ENCODE assay signal across 1 cellular context in genomic region chr12:123364532-123365140, GRCh38.
TF ChIP-seq lines count a peak whose summit lies in the region.

TSS of gene SBNO1 (minus strand) at chr12:123364847. CDS start at chr12:123350441, 14,406 bp downstream.

TF ChIP-seq in K562, 482 proteins besides CTCF, POLR2A, EP300 and RAD21 (continued from another document and continues in another):
- TF ChIP-seq CREB5 (CRISPR knock-in tag; IDR thresholded peaks at IDR 0.05) (no peak), SIN3A (IDR thresholded peaks at IDR 0.05; ENCODE audit: borderline replicate concordance in 2 of 2, control insufficient read depth in 1 of 2, low read depth in 2 of 2, low read length in 2 of 2) (peak in 1 of 2 experiments; percentile 73; a peak in 2 of 4 replicates), STAG1 (CRISPR knock-in tag; IDR thresholded peaks at IDR 0.05; ENCODE audit: borderline replicate concordance) (0 out of 2 replicates have a peak, but pooled peaks have one; percentile 33), GABPB1 (CRISPR knock-in tag; IDR thresholded peaks at IDR 0.05) (0 out of 2 replicates have a peak, but pooled peaks have one; percentile 6), PTBP1 (IDR thresholded peaks at IDR 0.05; ENCODE audit: low read depth, low read length) (no peak), HCFC1 (IDR thresholded peaks at IDR 0.05; ENCODE audit: low read depth, low read length) (peak; percentile 12; the same call in 1 of the 2 replicates), PHF8 (IDR thresholded peaks at IDR 0.05; ENCODE audit: borderline replicate concordance, low read length) (peak; percentile 71; the same call in 1 of the 2 replicates), GABPA (tag; conservative IDR thresholded peaks at IDR 0.05; ENCODE audit: low read depth) (no peak; the same call in none of the 2 replicates), RB1 (IDR thresholded peaks at IDR 0.05; ENCODE audit: low read depth) (0 out of 2 replicates have a peak, but pooled peaks have one; percentile 13), RREB1 (CRISPR knock-in tag; IDR thresholded peaks at IDR 0.05) (peak; percentile 85), PHF20 (IDR thresholded peaks at IDR 0.05; ENCODE audit: partially characterized antibody) (peak; percentile 68), TBL1XR1 (IDR thresholded peaks at IDR 0.05; ENCODE audit: low read length in 2 of 2) (0 out of 4 replicates have a peak, but pooled peaks of 1 of the 2 experiments have one; percentile 28), ADNP (tag; IDR thresholded peaks at IDR 0.05) (no peak), PCBP1 (IDR thresholded peaks at IDR 0.05; ENCODE audit: low read depth, low read length, poor library complexity, severe bottlenecking) (no peak), VEZF1 (CRISPR knock-in tag; IDR thresholded peaks at IDR 0.05) (peak; percentile 100), IRF1 (CRISPR knock-in tag; IDR thresholded peaks at IDR 0.05; ENCODE audit: borderline replicate concordance) (no peak), POLR3A (IDR thresholded peaks at IDR 0.05; ENCODE audit: borderline replicate concordance, extremely low read depth, insufficient read depth, insufficient read length) (no peak), FOXK2 (conservative IDR thresholded peaks at IDR 0.05 in 1 of 2, IDR thresholded peaks at IDR 0.05 in 1 of 2; ENCODE audit: low read depth in 2 of 2) (no peak), RNF2 (IDR thresholded peaks at IDR 0.05) (no peak), BRCA1 (IDR thresholded peaks at IDR 0.05) (no peak), BRCA1 (CRISPR knock-in tag; IDR thresholded peaks at IDR 0.05) (no peak), RBM22 (IDR thresholded peaks at IDR 0.05; ENCODE audit: low read depth, low read length, poor library complexity, severe bottlenecking) (no peak), DMBX1 (CRISPR knock-in tag; IDR thresholded peaks at IDR 0.05; ENCODE audit: borderline replicate concordance) (no peak), ZNF282 (CRISPR knock-in tag; IDR thresholded peaks at IDR 0.05) (no peak), CCNT2 (IDR thresholded peaks at IDR 0.05; ENCODE audit: borderline replicate concordance, extremely low read depth, insufficient read length, low read depth, low read length) (peak; percentile 43), ETV1 (tag; conservative IDR thresholded peaks at IDR 0.05; ENCODE audit: low read depth) (no peak), POLR2H (tag; IDR thresholded peaks at IDR 0.05; ENCODE audit: low read depth) (peak; percentile 40; the same call in 1 of the 2 replicates), COPS2 (conservative IDR thresholded peaks at IDR 0.05) (no peak), EGR1 (conservative IDR thresholded peaks at IDR 0.05) (peak; percentile 64; the same call in 1 of the 2 replicates), ZNF197 (CRISPR knock-in tag; IDR thresholded peaks at IDR 0.05; ENCODE audit: low read depth) (peak; percentile 59; the same call in 1 of the 2 replicates), ZBTB7A (IDR thresholded peaks at IDR 0.05; ENCODE audit: borderline replicate concordance, control insufficient read depth, low read depth, low read length) (peak; percentile 83), TGIF2 (CRISPR knock-in tag; IDR thresholded peaks at IDR 0.05) (0 out of 2 replicates have a peak, but pooled peaks have one; percentile 21), PRMT5 (CRISPR knock-in tag; IDR thresholded peaks at IDR 0.05) (no peak), KDM1A (IDR thresholded peaks at IDR 0.05) (peak in 1 of 2 experiments; percentile 45; a peak in 1 of 4 replicates), KDM5B (IDR thresholded peaks at IDR 0.05; ENCODE audit: insufficient replicate concordance, low read depth, low read length) (peak; percentile 63), PHB (CRISPR knock-in tag; IDR thresholded peaks at IDR 0.05) (no peak), HNRNPK (IDR thresholded peaks at IDR 0.05; ENCODE audit: low read depth, low read length, poor library complexity, severe bottlenecking) (peak; percentile 55), ZNF175 (CRISPR knock-in tag; IDR thresholded peaks at IDR 0.05; ENCODE audit: low read depth) (no peak), BCOR (IDR thresholded peaks at IDR 0.05) (no peak), HNRNPL (IDR thresholded peaks at IDR 0.05; ENCODE audit: low read depth, low read length) (no peak), TBP (optimal IDR thresholded peaks at IDR 0.05; ENCODE audit: low read depth, low read length) (peak; percentile 90), PTRF (tag; IDR thresholded peaks at IDR 0.05) (no peak), CREM (IDR thresholded peaks at IDR 0.05; ENCODE audit: low read depth) (no peak), ZNF76 (CRISPR knock-in tag; IDR thresholded peaks at IDR 0.05; ENCODE audit: borderline replicate concordance) (no peak), ZNF766 (CRISPR knock-in tag; conservative IDR thresholded peaks at IDR 0.05) (0 out of 2 replicates have a peak, but pooled peaks have one; percentile 57)
- TF ChIP-seq, protein P1, sequence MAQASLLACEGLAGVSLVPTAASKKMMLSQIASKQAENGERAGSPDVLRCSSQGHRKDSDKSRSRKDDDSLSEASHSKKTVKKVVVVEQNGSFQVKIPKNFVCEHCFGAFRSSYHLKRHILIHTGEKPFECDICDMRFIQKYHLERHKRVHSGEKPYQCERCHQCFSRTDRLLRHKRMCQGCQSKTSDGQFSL (CRISPR knock-in tag; IDR thresholded peaks at IDR 0.05) = peak; percentile 92
- TF ChIP-seq, protein P1 (tag; IDR thresholded peaks at IDR 0.05) = peak in 1 of 2 experiments; percentile 97; a peak in 2 of 4 replicates
- TF ChIP-seq, protein P2, sequence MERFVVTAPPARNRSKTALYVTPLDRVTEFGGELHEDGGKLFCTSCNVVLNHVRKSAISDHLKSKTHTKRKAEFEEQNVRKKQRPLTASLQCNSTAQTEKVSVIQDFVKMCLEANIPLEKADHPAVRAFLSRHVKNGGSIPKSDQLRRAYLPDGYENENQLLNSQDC (CRISPR knock-in tag; IDR thresholded peaks at IDR 0.05) = peak; percentile 52; the same call in 1 of the 2 replicates
- TF ChIP-seq, protein P3, sequence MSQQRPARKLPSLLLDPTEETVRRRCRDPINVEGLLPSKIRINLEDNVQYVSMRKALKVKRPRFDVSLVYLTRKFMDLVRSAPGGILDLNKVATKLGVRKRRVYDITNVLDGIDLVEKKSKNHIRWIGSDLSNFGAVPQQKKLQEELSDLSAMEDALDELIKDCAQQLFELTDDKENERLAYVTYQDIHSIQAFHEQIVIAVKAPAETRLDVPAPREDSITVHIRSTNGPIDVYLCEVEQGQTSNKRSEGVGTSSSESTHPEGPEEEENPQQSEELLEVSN (IDR thresholded peaks at IDR 0.05; ENCODE audit: borderline replicate concordance in 1 of 2, extremely low read depth in 1 of 2, insufficient read depth in 1 of 2, insufficient read length in 1 of 2, low read depth in 1 of 2, low read length in 1 of 2, poor library complexity in 1 of 2, severe bottlenecking in 1 of 2) = no peak
- TF ChIP-seq, protein P4, sequence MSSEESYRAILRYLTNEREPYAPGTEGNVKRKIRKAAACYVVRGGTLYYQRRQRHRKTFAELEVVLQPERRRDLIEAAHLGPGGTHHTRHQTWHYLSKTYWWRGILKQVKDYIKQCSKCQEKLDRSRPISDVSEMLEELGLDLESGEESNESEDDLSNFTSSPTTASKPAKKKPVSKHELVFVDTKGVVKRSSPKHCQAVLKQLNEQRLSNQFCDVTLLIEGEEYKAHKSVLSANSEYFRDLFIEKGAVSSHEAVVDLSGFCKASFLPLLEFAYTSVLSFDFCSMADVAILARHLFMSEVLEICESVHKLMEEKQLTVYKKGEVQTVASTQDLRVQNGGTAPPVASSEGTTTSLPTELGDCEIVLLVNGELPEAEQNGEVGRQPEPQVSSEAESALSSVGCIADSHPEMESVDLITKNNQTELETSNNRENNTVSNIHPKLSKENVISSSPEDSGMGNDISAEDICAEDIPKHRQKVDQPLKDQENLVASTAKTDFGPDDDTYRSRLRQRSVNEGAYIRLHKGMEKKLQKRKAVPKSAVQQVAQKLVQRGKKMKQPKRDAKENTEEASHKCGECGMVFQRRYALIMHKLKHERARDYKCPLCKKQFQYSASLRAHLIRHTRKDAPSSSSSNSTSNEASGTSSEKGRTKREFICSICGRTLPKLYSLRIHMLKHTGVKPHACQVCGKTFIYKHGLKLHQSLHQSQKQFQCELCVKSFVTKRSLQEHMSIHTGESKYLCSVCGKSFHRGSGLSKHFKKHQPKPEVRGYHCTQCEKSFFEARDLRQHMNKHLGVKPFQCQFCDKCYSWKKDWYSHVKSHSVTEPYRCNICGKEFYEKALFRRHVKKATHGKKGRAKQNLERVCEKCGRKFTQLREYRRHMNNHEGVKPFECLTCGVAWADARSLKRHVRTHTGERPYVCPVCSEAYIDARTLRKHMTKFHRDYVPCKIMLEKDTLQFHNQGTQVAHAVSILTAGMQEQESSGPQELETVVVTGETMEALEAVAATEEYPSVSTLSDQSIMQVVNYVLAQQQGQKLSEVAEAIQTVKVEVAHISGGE (CRISPR knock-in tag; IDR thresholded peaks at IDR 0.05) = no peak; a peak in 1 of 6 replicates
